15 cellular contexts compared by ENCODE assay signal in genomic region chr2:179377296-179377695, GRCh38.
A peak's percentile ranks its signal among the peaks of the same experiment; 100 is the strongest.
DNase-seq lines count a peak whose midpoint lies in the region; TF ChIP-seq lines count a peak whose summit lies in the region.
"Had no signal": no experiment of that assay in that cellular context is flagged by ENCODE, and none has a peak within 500 bp of the region (broad histone marks: within the 10 kb centered on the region; RNA-seq: fewer than 3 reads in every experiment).

No MANE protein-coding gene starts in this region.

- no peak overlapping the region for H3K9ac ChIP-seq in colonic mucosa (ENCODE audit: low read depth in 2 of 2, low read length in 2 of 2)
- H3K9ac ChIP-seq: BLaER1 had no signal

- H3K4me3 ChIP-seq in AG10803 (ENCODE audit: low read length) (no peak overlapping the region), choroid plexus epithelial cell (ENCODE audit: low read depth, low read length) (no peak overlapping the region), fibroblast of villous mesenchyme (ENCODE audit: low read depth, low read length) (no peak overlapping the region), colonic mucosa (no peak overlapping the region)
- H3K4me3 ChIP-seq: BLaER1 had no signal

- no peak for TF ChIP-seq CTCF in AG10803 (conservative IDR thresholded peaks at IDR 0.05; ENCODE audit: low read length)
- TF ChIP-seq CTCF in choroid plexus epithelial cell (conservative IDR thresholded peaks at IDR 0.05; ENCODE audit: low read depth, low read length): no peak
- TF ChIP-seq CTCF in fibroblast of villous mesenchyme (IDR thresholded peaks at IDR 0.05; ENCODE audit: insufficient read depth, low read depth, low read length): no peak
- TF ChIP-seq CTCF in colonic mucosa (IDR thresholded peaks at IDR 0.05): no peak

- H3K4me1 ChIP-seq in colonic mucosa: no peaks in the 10 kb centered on the region
- H3K4me1 ChIP-seq: BLaER1 had no signal

- DNase-seq in AG10803 (ENCODE audit: low read depth) (peak; percentile 16), LHCN-M2 (ENCODE audit: low read depth) (peak; percentile 19), choroid plexus epithelial cell (ENCODE audit: low read depth) (peak; percentile 21), fibroblast of villous mesenchyme (ENCODE audit: low read depth) (peak; percentile 30), colonic mucosa (no peak), NOMO-1 treated with DMSO at 0.1 percent for 48 hours (lab: John Stamatoyannopoulos, UW; ENCODE audit: unreplicated experiment) (no peak), NCI-H69 (lab: John Stamatoyannopoulos, UW) (no peak), DMS79 (lab: John Stamatoyannopoulos, UW) (no peak)
- DNase-seq: CD8-positive, alpha-beta memory T cell; H9; NCI-H1048; NCI-H345; PC-3 had no signal

- no peaks in the 10 kb centered on the region for H3K27me3 ChIP-seq in colonic mucosa
- H3K27me3 ChIP-seq: BLaER1 had no signal

- no peaks in the 10 kb centered on the region for H3K36me3 ChIP-seq in colonic mucosa
- H3K36me3 ChIP-seq: BLaER1 had no signal

- intact Hi-C loops in colonic mucosa (cut with DNase I): no loop called here

- no peaks in the 10 kb centered on the region for H3K9me3 ChIP-seq in colonic mucosa
- H3K9me3 ChIP-seq: BLaER1 had no signal

- no peak overlapping the region for H3K27ac ChIP-seq in colonic mucosa
- H3K27ac ChIP-seq: 22Rv1, BLaER1 had no signal

Comparison
In these comparisons a context has a peak if more than half of its experiments do, and no peak if none do; other contexts are left out.
1. DNase-seq: peak in AG10803 (single experiment), LHCN-M2 (single experiment), choroid plexus epithelial cell (single experiment) and fibroblast of villous mesenchyme (single experiment); none in colonic mucosa (single experiment), NOMO-1 treated with DMSO at 0.1 percent for 48 hours (single experiment), NCI-H69 (single experiment) and DMS79 (single experiment).